Comparison of ENCODE assay signal across 14 cellular contexts in the genomic region with DNA sequence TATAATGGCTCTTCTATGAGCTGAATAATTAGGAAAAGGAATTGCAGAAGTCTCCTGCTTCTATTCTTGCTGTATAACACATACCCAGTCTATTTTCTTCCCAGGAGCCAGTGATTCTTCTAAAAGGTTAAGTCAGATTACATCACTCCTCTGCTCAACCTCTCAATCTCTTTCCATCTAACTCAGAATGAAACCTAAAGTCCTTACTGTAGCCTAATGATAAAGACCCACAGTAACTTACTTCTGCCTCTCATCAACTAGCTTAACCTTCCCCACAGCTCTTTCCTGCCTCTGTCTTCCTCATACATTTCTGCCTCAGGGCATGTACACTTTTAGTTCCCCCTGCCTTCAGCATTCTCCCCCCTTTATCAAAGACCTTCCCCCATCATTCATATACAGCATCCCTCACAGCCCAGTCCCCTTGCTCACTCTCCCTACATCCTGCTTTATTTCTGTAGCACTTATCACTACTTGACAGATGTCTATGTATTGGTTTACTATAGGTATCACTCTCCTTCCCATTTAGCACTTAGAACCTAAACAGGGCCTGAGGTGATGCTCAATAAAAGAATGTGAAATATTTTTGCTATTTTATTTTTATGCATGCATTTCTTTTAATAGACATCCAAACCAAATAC. TPM values are rescaled to one million over a fixed set of nuclear protein-coding genes. Genes with fewer than 3 reads are reported as not detected.
A peak's percentile ranks its signal among the peaks of the same experiment; 100 is the strongest.
DNase-seq lines count a peak whose midpoint lies in the region; ATAC-seq and TF ChIP-seq lines count a peak whose summit lies in the region.
"Had no signal": no experiment of that assay in that cellular context is flagged by ENCODE, and none has a peak within 500 bp of the region (broad histone marks: within the 10 kb centered on the region; RNA-seq: fewer than 3 reads in every experiment).

No MANE protein-coding gene starts in this region.

- no peaks in the 10 kb centered on the region for H3K9me3 Mint-ChIP-seq in activated CD4-positive, alpha-beta memory T cell treated with anti-CD3 and anti-CD28 coated beads for 36 hours
- H3K9me3 Mint-ChIP-seq in activated CD4-positive, alpha-beta memory T cell treated with anti-CD3 and anti-CD28 coated beads, Interleukin-2, amount 10 ng/mL, durations not matched to agents 7 days and 5 days: no peaks in the 10 kb centered on the region
- H3K9me3 Mint-ChIP-seq in activated T-helper 1 cell treated with anti-CD3 and anti-CD28 coated beads, Interleukin-12 subunit alpha, Interleukin-12 subunit beta, Interleukin-2, Interleukin-4 antibody, amounts not matched to agents 30 ng/mL and 10 ng/mL and 1 ng/mL, durations not matched to agents 14 hours and 24 hours and 36 hours: no peaks in the 10 kb centered on the region

- H3K36me3 Mint-ChIP-seq in activated CD4-positive, alpha-beta memory T cell treated with anti-CD3 and anti-CD28 coated beads for 36 hours: peaks cover 26% of the 10 kb centered on the region
- H3K36me3 Mint-ChIP-seq in activated CD4-positive, alpha-beta memory T cell treated with anti-CD3 and anti-CD28 coated beads, Interleukin-2, amount 10 ng/mL, durations not matched to agents 7 days and 5 days (ENCODE audit: low read depth): peaks cover 53% of the 10 kb centered on the region
- peaks cover 35% of the 10 kb centered on the region for H3K36me3 Mint-ChIP-seq in activated T-helper 1 cell treated with anti-CD3 and anti-CD28 coated beads, Interleukin-12 subunit alpha, Interleukin-12 subunit beta, Interleukin-2, Interleukin-4 antibody, amounts not matched to agents 30 ng/mL and 10 ng/mL and 1 ng/mL, durations not matched to agents 14 hours and 24 hours and 36 hours (ENCODE audit: low read depth)

- POLR2A ChIA-PET in activated CD4-positive, alpha-beta memory T cell treated with anti-CD3 and anti-CD28 coated beads for 36 hours (lab: Charles Lee): no interaction called here
- POLR2A ChIA-PET in activated CD4-positive, alpha-beta memory T cell treated with anti-CD3 and anti-CD28 coated beads, Interleukin-2, amount 10 ng/mL, durations not matched to agents 7 days and 5 days (lab: Charles Lee): no interaction called here

- H3K4me3 ChIP-seq in psoas muscle (no peak overlapping the region), left lung (no peak overlapping the region), SJCRH30 (no peak overlapping the region)
- H3K4me3 ChIP-seq: spleen, vagina had no signal

- intact Hi-C loops in activated CD4-positive, alpha-beta memory T cell treated with anti-CD3 and anti-CD28 coated beads for 36 hours (cut with micrococcal nuclease): no loop called here
- intact Hi-C loops in activated T-helper 1 cell treated with anti-CD3 and anti-CD28 coated beads, Interleukin-12 subunit alpha, Interleukin-12 subunit beta, Interleukin-2, Interleukin-4 antibody, amounts not matched to agents 30 ng/mL and 10 ng/mL and 1 ng/mL, durations not matched to agents 14 hours and 24 hours and 36 hours (cut with micrococcal nuclease): no loop called here
- intact Hi-C loops in psoas muscle (cut with DNase I): no loop called here
- intact Hi-C loops in left lung (cut with DNase I): no loop called here

- TF ChIP-seq CTCF in psoas muscle (IDR thresholded peaks at IDR 0.05) (no peak), left lung (IDR thresholded peaks at IDR 0.05) (no peak)

- peak overlapping the region; percentile 64 for H3K27ac Mint-ChIP-seq in activated CD4-positive, alpha-beta memory T cell treated with anti-CD3 and anti-CD28 coated beads for 36 hours
- no peak overlapping the region for H3K27ac Mint-ChIP-seq in activated CD4-positive, alpha-beta memory T cell treated with anti-CD3 and anti-CD28 coated beads, Interleukin-2, amount 10 ng/mL, durations not matched to agents 7 days and 5 days
- H3K27ac Mint-ChIP-seq in activated T-helper 1 cell treated with anti-CD3 and anti-CD28 coated beads, Interleukin-12 subunit alpha, Interleukin-12 subunit beta, Interleukin-2, Interleukin-4 antibody, amounts not matched to agents 30 ng/mL and 10 ng/mL and 1 ng/mL, durations not matched to agents 14 hours and 24 hours and 36 hours: peak overlapping the region; percentile 59

- CTCF ChIA-PET in activated CD4-positive, alpha-beta memory T cell treated with anti-CD3 and anti-CD28 coated beads for 36 hours (lab: Charles Lee): interaction anchor here (0.9 to 2.0 kb wide), 2 partner anchors 20 to 49 kb away, joined by 3 to 4 read pairs; no protein-coding TSS in a partner anchor
- CTCF ChIA-PET in activated CD4-positive, alpha-beta memory T cell treated with anti-CD3 and anti-CD28 coated beads, Interleukin-2, amount 10 ng/mL, durations not matched to agents 7 days and 5 days (lab: Charles Lee): interaction anchor here (1.2 kb wide), 1 partner anchor 22 kb away, joined by 3 read pairs; no protein-coding TSS in a partner anchor

- H3K27me3 Mint-ChIP-seq in activated CD4-positive, alpha-beta memory T cell treated with anti-CD3 and anti-CD28 coated beads for 36 hours: no peaks in the 10 kb centered on the region
- no peaks in the 10 kb centered on the region for H3K27me3 Mint-ChIP-seq in activated CD4-positive, alpha-beta memory T cell treated with anti-CD3 and anti-CD28 coated beads, Interleukin-2, amount 10 ng/mL, durations not matched to agents 7 days and 5 days
- no peaks in the 10 kb centered on the region for H3K27me3 Mint-ChIP-seq in activated T-helper 1 cell treated with anti-CD3 and anti-CD28 coated beads, Interleukin-12 subunit alpha, Interleukin-12 subunit beta, Interleukin-2, Interleukin-4 antibody, amounts not matched to agents 30 ng/mL and 10 ng/mL and 1 ng/mL, durations not matched to agents 14 hours and 24 hours and 36 hours (ENCODE audit: insufficient read depth)

- H3K4me3 Mint-ChIP-seq in activated CD4-positive, alpha-beta memory T cell treated with anti-CD3 and anti-CD28 coated beads for 36 hours: no peak overlapping the region
- no peak overlapping the region for H3K4me3 Mint-ChIP-seq in activated CD4-positive, alpha-beta memory T cell treated with anti-CD3 and anti-CD28 coated beads, Interleukin-2, amount 10 ng/mL, durations not matched to agents 7 days and 5 days
- no peak overlapping the region for H3K4me3 Mint-ChIP-seq in activated T-helper 1 cell treated with anti-CD3 and anti-CD28 coated beads, Interleukin-12 subunit alpha, Interleukin-12 subunit beta, Interleukin-2, Interleukin-4 antibody, amounts not matched to agents 30 ng/mL and 10 ng/mL and 1 ng/mL, durations not matched to agents 14 hours and 24 hours and 36 hours

- H3K36me3 ChIP-seq in psoas muscle (ENCODE audit: insufficient read depth in 1 of 2, low read depth in 1 of 2) (peaks cover 6 to 96% of the 10 kb centered on the region in 2 donors), left lung (peaks cover 0 to 77% of the 10 kb centered on the region in 2 donors), SJCRH30 (no peaks in the 10 kb centered on the region; the same call in 1 of the 2 replicates)

- no peak for DNase-seq in activated CD4-positive, alpha-beta memory T cell treated with anti-CD3 and anti-CD28 coated beads for 36 hours
- no peak for DNase-seq in activated CD4-positive, alpha-beta memory T cell treated with anti-CD3 and anti-CD28 coated beads, Interleukin-2, amount 10 ng/mL, durations not matched to agents 7 days and 5 days
- no peak for DNase-seq in activated T-helper 1 cell treated with anti-CD3 and anti-CD28 coated beads, Interleukin-12 subunit alpha, Interleukin-12 subunit beta, Interleukin-2, Interleukin-4 antibody, amounts not matched to agents 30 ng/mL and 10 ng/mL and 1 ng/mL, durations not matched to agents 14 hours and 24 hours and 36 hours (ENCODE audit: low spot score)
- DNase-seq in pons (ENCODE audit: low spot score): peak; percentile 26
- DNase-seq in psoas muscle: no peak
- no peak for DNase-seq in left lung
- no peak for DNase-seq in SJCRH30
- DNase-seq: foreskin melanocyte, NCI-H2171 treated with DMSO at 0.1 percent for 48 hours, spleen, T1000 had no signal

- H3K27me3 ChIP-seq in psoas muscle (ENCODE audit: insufficient read depth in 3 of 3, low read length in 2 of 3) (no peaks in the 10 kb centered on the region), left lung (no peaks in the 10 kb centered on the region), SJCRH30 (no peaks in the 10 kb centered on the region)
- H3K27me3 ChIP-seq: spleen, vagina had no signal

- H3K27ac ChIP-seq in psoas muscle: no peak overlapping the region
- H3K27ac ChIP-seq in left lung: no peak overlapping the region
- no peak overlapping the region for H3K27ac ChIP-seq in SJCRH30
- H3K27ac ChIP-seq: vagina had no signal

- ATAC-seq in GM21723 (IDR thresholded peaks at IDR 0.05; ENCODE audit: unreplicated experiment): peak; percentile 60
- no peak for ATAC-seq in psoas muscle
- ATAC-seq in left lung: no peak
- ATAC-seq: Panc1 had no signal

- H3K9me3 ChIP-seq in psoas muscle (no peaks in the 10 kb centered on the region), left lung (no peaks in the 10 kb centered on the region), SJCRH30 (replicated peaks) (no peaks in the 10 kb centered on the region)
- H3K9me3 ChIP-seq: spleen, vagina had no signal

- H3K4me1 ChIP-seq in psoas muscle (no peaks in the 10 kb centered on the region), left lung (no peaks in the 10 kb centered on the region), SJCRH30 (no peaks in the 10 kb centered on the region)
- H3K4me1 ChIP-seq: spleen, vagina had no signal

- peaks cover 7% of the 10 kb centered on the region for H3K4me1 Mint-ChIP-seq in activated CD4-positive, alpha-beta memory T cell treated with anti-CD3 and anti-CD28 coated beads for 36 hours (ENCODE audit: low read depth)
- H3K4me1 Mint-ChIP-seq in activated CD4-positive, alpha-beta memory T cell treated with anti-CD3 and anti-CD28 coated beads, Interleukin-2, amount 10 ng/mL, durations not matched to agents 7 days and 5 days: peaks cover 10% of the 10 kb centered on the region
- H3K4me1 Mint-ChIP-seq in activated T-helper 1 cell treated with anti-CD3 and anti-CD28 coated beads, Interleukin-12 subunit alpha, Interleukin-12 subunit beta, Interleukin-2, Interleukin-4 antibody, amounts not matched to agents 30 ng/mL and 10 ng/mL and 1 ng/mL, durations not matched to agents 14 hours and 24 hours and 36 hours (ENCODE audit: low read depth): peaks cover 8% of the 10 kb centered on the region

RNA-seq across cellular contexts. Expression of a gene that starts 28.5 kb away (rescaled TPM):
- total RNA-seq in activated CD4-positive, alpha-beta memory T cell treated with anti-CD3 and anti-CD28 coated beads for 36 hours: 10 to 100 TPM; 87.7 to 89.1 TPM
- total RNA-seq in activated CD4-positive, alpha-beta memory T cell treated with anti-CD3 and anti-CD28 coated beads, Interleukin-2, amount 10 ng/mL, durations not matched to agents 7 days and 5 days: 10 to 100 TPM; 89.5 to 91.8 TPM
- total RNA-seq in activated T-helper 1 cell treated with anti-CD3 and anti-CD28 coated beads, Interleukin-12 subunit alpha, Interleukin-12 subunit beta, Interleukin-2, Interleukin-4 antibody, amounts not matched to agents 30 ng/mL and 10 ng/mL and 1 ng/mL, durations not matched to agents 14 hours and 24 hours and 36 hours: 94.2 and 96.4 TPM in 2 replicates
- 1 to 10 TPM; 4.5 to 8.0 (median 5.6) TPM for total RNA-seq in psoas muscle
- polyA plus RNA-seq in psoas muscle: 1 to 10 TPM; 3.7 to 5.5 (median 4.3) TPM
- 10 to 100 TPM; 67.9 to 83.8 TPM for total RNA-seq in left lung
- total RNA-seq in SJCRH30 (2014; rRNA removed; shearing (Covaris generic)): 34.9 and 36.8 TPM in 2 replicates

RNA-seq across cellular contexts. Expression of a gene that starts 39.5 kb away (rescaled TPM):
- total RNA-seq in activated CD4-positive, alpha-beta memory T cell treated with anti-CD3 and anti-CD28 coated beads for 36 hours: 10 to 100 TPM; 35.2 to 36.3 TPM
- total RNA-seq in activated CD4-positive, alpha-beta memory T cell treated with anti-CD3 and anti-CD28 coated beads, Interleukin-2, amount 10 ng/mL, durations not matched to agents 7 days and 5 days: 10 to 100 TPM; 29.7 to 31.7 TPM
- 35.9 and 43.3 TPM in 2 replicates for total RNA-seq in activated T-helper 1 cell treated with anti-CD3 and anti-CD28 coated beads, Interleukin-12 subunit alpha, Interleukin-12 subunit beta, Interleukin-2, Interleukin-4 antibody, amounts not matched to agents 30 ng/mL and 10 ng/mL and 1 ng/mL, durations not matched to agents 14 hours and 24 hours and 36 hours
- total RNA-seq in psoas muscle (10 to 100 TPM; 44.0 to 50.4 (median 47.4) TPM), left lung (10 to 100 TPM; 32.6 to 38.1 TPM)
- 10 to 100 TPM; 37.4 to 56.8 (median 40.6) TPM for polyA plus RNA-seq in psoas muscle
- 25.3 and 27.1 TPM in 2 replicates for total RNA-seq in SJCRH30 (2014; rRNA removed; shearing (Covaris generic))
